Comparison of ENCODE assay signal across 8 cellular contexts in the genomic region with DNA sequence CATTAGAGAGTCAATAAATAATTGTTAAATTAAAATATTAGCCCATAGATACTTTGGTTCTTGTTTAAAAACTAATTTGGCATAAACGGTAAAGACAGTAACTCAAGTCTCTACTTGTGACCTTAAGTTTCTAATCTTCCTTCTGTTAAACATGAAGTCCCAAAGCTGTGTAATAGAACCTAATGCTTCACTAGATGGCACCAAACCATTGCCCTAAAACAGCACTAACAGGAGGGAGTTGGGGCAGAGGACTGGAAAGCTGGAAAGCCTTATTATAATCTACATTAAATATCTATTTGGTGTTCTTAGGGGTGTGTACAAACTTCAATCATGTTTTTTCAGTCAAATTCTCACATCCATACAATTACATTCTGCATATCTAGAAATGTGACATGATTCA.
DNase-seq lines count a peak whose midpoint lies in the region; ATAC-seq and TF ChIP-seq lines count a peak whose summit lies in the region.

No MANE protein-coding gene starts in this region.

- TF ChIP-seq CTCF in heart left ventricle (IDR thresholded peaks at IDR 0.05): peak in 11 of 12 donors; percentile 26 to 61 (median 50)
- no peak for TF ChIP-seq CTCF in psoas muscle (IDR thresholded peaks at IDR 0.05)

- no peak overlapping the region for H3K4me3 Mint-ChIP-seq in activated naive CD8-positive, alpha-beta T cell treated with anti-CD3 and anti-CD28 coated beads, Interleukin-2, amount 50 U/mL, for 24 hours

- H3K27ac ChIP-seq in heart left ventricle: no peak overlapping the region
- H3K27ac ChIP-seq in psoas muscle: no peak overlapping the region

- no peak overlapping the region for H3K27ac Mint-ChIP-seq in activated naive CD8-positive, alpha-beta T cell treated with anti-CD3 and anti-CD28 coated beads, Interleukin-2, amount 50 U/mL, for 24 hours

- H3K27me3 ChIP-seq in heart left ventricle (no peaks in the 10 kb centered on the region), psoas muscle (ENCODE audit: insufficient read depth in 3 of 3, low read length in 2 of 3) (no peaks in the 10 kb centered on the region)

- DNase-seq in ELF-1 (ENCODE audit: low read depth, low spot score): peak; percentile 7
- peak; percentile 34 for DNase-seq in HT1080 (ENCODE audit: low read depth)
- peak; percentile 11 for DNase-seq in RPMI8226
- no peak for DNase-seq in heart left ventricle
- no peak for DNase-seq in psoas muscle
- DNase-seq in amygdala (lab: John Stamatoyannopoulos, UW): no peak
- no peak for DNase-seq in activated naive CD8-positive, alpha-beta T cell treated with anti-CD3 and anti-CD28 coated beads, Interleukin-2, amount 50 U/mL, for 24 hours

- H3K4me3 ChIP-seq in heart left ventricle (no peak overlapping the region), psoas muscle (no peak overlapping the region)

- ATAC-seq in heart left ventricle (peak in 3 of 4 donors; percentile 53 to 76 (median 61)), GM18505 (IDR thresholded peaks at IDR 0.05; ENCODE audit: unreplicated experiment) (no peak), psoas muscle (no peak)
- no peak for ATAC-seq in activated naive CD8-positive, alpha-beta T cell treated with anti-CD3 and anti-CD28 coated beads, Interleukin-2, amount 50 U/mL, for 24 hours

- intact Hi-C loops in heart left ventricle (cut with DNase I): loop anchor here in 8 of 10 donors (2.0 to 5.0 kb wide), 3 partner anchors 151 to 372 kb away; no protein-coding TSS in a partner anchor
- intact Hi-C loops in psoas muscle (cut with DNase I): no loop called here

- H3K36me3 ChIP-seq in heart left ventricle: no peaks in the 10 kb centered on the region
- no peaks in the 10 kb centered on the region for H3K36me3 ChIP-seq in psoas muscle (ENCODE audit: insufficient read depth in 1 of 2, low read depth in 1 of 2)

- H3K36me3 Mint-ChIP-seq in activated naive CD8-positive, alpha-beta T cell treated with anti-CD3 and anti-CD28 coated beads, Interleukin-2, amount 50 U/mL, for 24 hours (ENCODE audit: low read depth): no peaks in the 10 kb centered on the region

- 37 to 63% (median 50%) methylated on average over 1 of the region's 1 CpG for WGBS in heart left ventricle, 4 donors
- 60 to 68% (median 64%) methylated on average over 1 of the region's 1 CpG for WGBS in psoas muscle, 3 donors

- H3K4me1 Mint-ChIP-seq in activated naive CD8-positive, alpha-beta T cell treated with anti-CD3 and anti-CD28 coated beads, Interleukin-2, amount 50 U/mL, for 24 hours: no peaks in the 10 kb centered on the region

- H3K9me3 ChIP-seq in heart left ventricle (no peaks in the 10 kb centered on the region), psoas muscle (no peaks in the 10 kb centered on the region)

- H3K27me3 Mint-ChIP-seq in activated naive CD8-positive, alpha-beta T cell treated with anti-CD3 and anti-CD28 coated beads, Interleukin-2, amount 50 U/mL, for 24 hours: peaks cover 3% of the 10 kb centered on the region

- no peaks in the 10 kb centered on the region for H3K4me1 ChIP-seq in heart left ventricle
- H3K4me1 ChIP-seq in psoas muscle: no peaks in the 10 kb centered on the region

- no peaks in the 10 kb centered on the region for H3K9me3 Mint-ChIP-seq in activated naive CD8-positive, alpha-beta T cell treated with anti-CD3 and anti-CD28 coated beads, Interleukin-2, amount 50 U/mL, for 24 hours

- TF ChIP-seq POLR2A in heart left ventricle (IDR thresholded peaks at IDR 0.05): no peak
- no peak for TF ChIP-seq POLR2A in GM18505 (IDR thresholded peaks at IDR 0.05; ENCODE audit: borderline replicate concordance, extremely low read depth, insufficient read depth, insufficient read length)

Comparison
In these comparisons a context has a peak if more than half of its experiments do, and no peak if none do; other contexts are left out.
1. DNase-seq: peak in ELF-1 (single experiment), HT1080 (single experiment) and RPMI8226 (single experiment); none in heart left ventricle (0 of 5), psoas muscle (0 of 2), amygdala (0 of 56) and activated naive CD8-positive, alpha-beta T cell treated with anti-CD3 and anti-CD28 coated beads, Interleukin-2, amount 50 U/mL, for 24 hours (single experiment).
2. ATAC-seq: peak in heart left ventricle (3 of 4); none in GM18505 (single experiment), psoas muscle (0 of 4) and activated naive CD8-positive, alpha-beta T cell treated with anti-CD3 and anti-CD28 coated beads, Interleukin-2, amount 50 U/mL, for 24 hours (single experiment).
3. intact Hi-C loops: an anchor here in heart left ventricle (2.0 to 5.0 kb wide); none called in psoas muscle.